In the genomic region with DNA sequence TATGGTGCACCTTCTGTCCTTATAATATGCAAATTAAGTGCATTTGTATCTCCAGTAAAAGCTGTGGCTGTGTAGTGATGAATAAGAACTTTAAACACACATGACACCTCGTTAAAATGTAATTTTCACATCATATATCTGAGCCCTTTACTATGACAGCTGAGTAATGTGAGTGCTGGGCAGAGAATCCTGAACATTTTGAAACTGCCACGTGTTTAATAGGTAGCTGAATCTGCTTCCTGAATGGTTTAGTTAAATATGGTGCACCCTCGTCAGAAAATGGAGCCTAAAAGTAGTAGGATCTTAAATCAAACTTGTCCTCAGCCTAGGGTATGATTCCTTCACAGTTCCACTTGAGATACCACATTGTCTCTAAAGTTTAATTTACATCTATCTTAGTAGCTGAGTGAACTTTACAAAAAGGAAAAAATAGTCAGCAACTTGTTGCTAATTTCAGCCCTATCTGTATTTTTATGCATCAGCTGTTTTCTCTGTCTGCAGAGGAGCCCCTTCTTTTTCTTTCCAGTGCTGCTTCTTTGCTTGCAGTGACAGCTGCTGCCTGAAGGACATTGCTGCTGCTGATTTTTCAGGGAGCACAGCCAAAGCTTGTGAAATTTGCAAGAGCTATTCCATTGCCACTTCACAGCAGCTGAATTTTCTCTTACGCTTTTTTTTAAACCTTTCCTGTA, we compare ENCODE assay signal across 13 cellular contexts.
A peak's percentile ranks its signal among the peaks of the same experiment; 100 is the strongest.
DNase-seq lines count a peak whose midpoint lies in the region; ATAC-seq and TF ChIP-seq lines count a peak whose summit lies in the region.
"Had no signal": no experiment of that assay in that cellular context is flagged by ENCODE, and none has a peak within 500 bp of the region (broad histone marks: within the 10 kb centered on the region; RNA-seq: fewer than 3 reads in every experiment).

No MANE protein-coding gene starts in this region.

- peak overlapping the region; percentile 73 for H2AFZ ChIP-seq in Loucy (ENCODE audit: low read length)

- no peaks in the 10 kb centered on the region for H3K4me1 ChIP-seq in Loucy (ENCODE audit: insufficient read depth, low read length, poor library complexity, severe bottlenecking)
- H3K4me1 ChIP-seq in heart left ventricle, result peaks cover 0 to 13% (median 0%) of the 10 kb centered on the region in 12 donors
- H3K4me1 ChIP-seq: colonic mucosa had no signal

- H3K36me3 ChIP-seq in Loucy (ENCODE audit: insufficient read depth, low read length), result no peaks in the 10 kb centered on the region
- H3K36me3 ChIP-seq in heart left ventricle, result no peaks in the 10 kb centered on the region
- H3K36me3 ChIP-seq: colonic mucosa had no signal

- H4K20me1 ChIP-seq in Loucy (ENCODE audit: insufficient read depth, low read length, poor library complexity, severe bottlenecking), result no peaks in the 10 kb centered on the region

- H3K9ac ChIP-seq in Loucy (ENCODE audit: low read depth, low read length, poor library complexity, severe bottlenecking), result no peak overlapping the region

- DNase-seq in SHP77 (lab: John Stamatoyannopoulos, UW) (peak; percentile 37 to 66), heart left ventricle (peak in 4 of 5 donors; percentile 21 to 59 (median 32)), putamen (ENCODE audit: low spot score) (peak; percentile 24), NCI-H82 treated with DMSO at 0.1 percent for 48 hours (lab: John Stamatoyannopoulos, UW; ENCODE audit: unreplicated experiment) (no peak), NCI-H2029 treated with DMSO at 0.1 percent for 48 hours (lab: John Stamatoyannopoulos, UW) (no peak)
- no peak for DNase-seq in activated effector memory CD4-positive, alpha-beta T cell treated with anti-CD3 and anti-CD28 coated beads, Interleukin-2, amount 50 U/mL, for 16 hours
- DNase-seq: activated CD4-positive, alpha-beta T cell treated with anti-CD3 and anti-CD28 coated beads, Interleukin-2, amount 50 U/mL, for 48 hours; CD4-positive, CD25-positive, alpha-beta regulatory T cell; stimulated activated CD4-positive, alpha-beta T cell treated with anti-CD3 and anti-CD28 coated beads, Interleukin-2, amount 100 ng/mL, for 48 hours; stimulated activated naive CD8-positive, alpha-beta T cell treated with anti-CD3 and anti-CD28 coated beads, Interleukin-15, amount 100 ng/mL, for 72 hours had no signal

- no peak overlapping the region for H3K4me3 ChIP-seq in Loucy (ENCODE audit: low read length, poor library complexity, severe bottlenecking)
- H3K4me3 ChIP-seq in heart left ventricle, result peak overlapping the region in 5 of 12 donors; percentile 1 to 26 (median 12)
- H3K4me3 ChIP-seq: colonic mucosa had no signal

- TF ChIP-seq CTCF in Loucy (conservative IDR thresholded peaks at IDR 0.05; ENCODE audit: low read length), result no peak
- peak in 7 of 12 donors; percentile 15 to 47 (median 37) for TF ChIP-seq CTCF in heart left ventricle (IDR thresholded peaks at IDR 0.05)

- H3K4me2 ChIP-seq in Loucy (ENCODE audit: low read depth, low read length, poor library complexity, severe bottlenecking), result no peak overlapping the region

- 23 to 34% (median 27%) methylated on average over 4 of the region's 4 CpGs for WGBS in heart left ventricle, 4 donors

- no peaks in the 10 kb centered on the region for H3K79me2 ChIP-seq in Loucy (ENCODE audit: insufficient read depth, low read length)

- TF ChIP-seq POLR2A in heart left ventricle (IDR thresholded peaks at IDR 0.05), result no peak

- peak overlapping the region in 8 of 12 donors; percentile 9 to 69 (median 32) for H3K27ac ChIP-seq in heart left ventricle
- H3K27ac ChIP-seq: colonic mucosa had no signal

- no peaks in the 10 kb centered on the region for H3K9me3 ChIP-seq in Loucy (ENCODE audit: insufficient read depth, low read depth, low read length)
- H3K9me3 ChIP-seq in heart left ventricle, result peaks cover 0 to 9% (median 0%) of the 10 kb centered on the region in 12 donors
- H3K9me3 ChIP-seq: colonic mucosa had no signal

- intact Hi-C loops in heart left ventricle (cut with DNase I), result loop anchor here in 1 of 10 donors (5.0 kb wide), 1 partner anchor 966 kb away; no protein-coding TSS in a partner anchor

- H3K27me3 ChIP-seq in Loucy (ENCODE audit: insufficient read depth, low read length, poor library complexity, severe bottlenecking), result no peaks in the 10 kb centered on the region
- H3K27me3 ChIP-seq in heart left ventricle, result no peaks in the 10 kb centered on the region
- H3K27me3 ChIP-seq: colonic mucosa had no signal

- ATAC-seq in heart left ventricle (peak; percentile 61 to 95 (median 86)), GM21381 (IDR thresholded peaks at IDR 0.05; ENCODE audit: unreplicated experiment) (no peak)
- ATAC-seq: stimulated activated naive CD8-positive, alpha-beta T cell treated with anti-CD3 and anti-CD28 coated beads, Interleukin-15, amount 100 ng/mL, for 72 hours had no signal

- no peaks in the 10 kb centered on the region for H3K9me2 ChIP-seq in Loucy (replicated peaks; ENCODE audit: low read depth, low read length)

- H3F3A ChIP-seq in Loucy (ENCODE audit: low read depth), result no peaks in the 10 kb centered on the region

Comparison
In these comparisons a context has a peak if more than half of its experiments do, and no peak if none do; other contexts are left out.
1. DNase-seq: peak in SHP77 (2 of 2), heart left ventricle (4 of 5) and putamen (single experiment); none in NCI-H82 treated with DMSO at 0.1 percent for 48 hours (single experiment), NCI-H2029 treated with DMSO at 0.1 percent for 48 hours (single experiment) and activated effector memory CD4-positive, alpha-beta T cell treated with anti-CD3 and anti-CD28 coated beads, Interleukin-2, amount 50 U/mL, for 16 hours (single experiment).